In genomic region chr15:42084465-42085235, GRCh38 we compare ENCODE assay signal across 1 cellular context.
TF ChIP-seq lines count a peak whose summit lies in the region.

No MANE protein-coding gene starts in this region.

TF ChIP-seq in neural cell, 6 proteins besides CTCF, POLR2A, EP300 and RAD21 (continued from another document):
- TF ChIP-seq REST (IDR thresholded peaks at IDR 0.05; ENCODE audit: borderline replicate concordance) = no peak
